ENCODE assay signal across 31 cellular contexts in genomic region chr11:6326980-6327379, GRCh38. TPM values are rescaled to one million over a fixed set of nuclear protein-coding genes. Genes with fewer than 3 reads are reported as not detected.
"Had no signal": no experiment of that assay in that cellular context is flagged by ENCODE, and none has a peak within 500 bp of the region (broad histone marks: within the 10 kb centered on the region; RNA-seq: fewer than 3 reads in every experiment).

No MANE protein-coding gene starts in this region.

- H3K4me1 Mint-ChIP-seq: naive thymus-derived CD8-positive, alpha-beta T cell had no signal

- H3K36me3 ChIP-seq: adrenal gland, colonic mucosa, neural progenitor cell, stomach, transverse colon had no signal

- H3K27me3 ChIP-seq: adrenal gland, body of pancreas, colonic mucosa, neural progenitor cell, stomach, testis, transverse colon had no signal

- H3K27ac ChIP-seq: colonic mucosa, neural progenitor cell, parathyroid adenoma, stomach, testis, transverse colon had no signal

- H3K9me3 Mint-ChIP-seq: activated naive CD8-positive, alpha-beta T cell treated with anti-CD3 and anti-CD28 coated beads for 36 hours; effector memory CD8-positive, alpha-beta T cell; naive thymus-derived CD8-positive, alpha-beta T cell; neural progenitor cell; stimulated activated memory B cell treated with anti-CD40 and anti-IgM and Interleukin-4, amounts not matched to agents 10 μg/mL and 1 μg/mL and 100 μg/mL, for 72 hours had no signal

- H3K4me1 ChIP-seq: colonic mucosa, parathyroid adenoma, testis had no signal

- H3K4me3 Mint-ChIP-seq: activated naive CD8-positive, alpha-beta T cell treated with anti-CD3 and anti-CD28 coated beads for 36 hours; effector memory CD8-positive, alpha-beta T cell; naive thymus-derived CD8-positive, alpha-beta T cell; neural progenitor cell; stimulated activated memory B cell treated with anti-CD40 and anti-IgM and Interleukin-4, amounts not matched to agents 10 μg/mL and 1 μg/mL and 100 μg/mL, for 72 hours had no signal

- ATAC-seq: effector memory CD8-positive, alpha-beta T cell; esophagus mucosa; naive thymus-derived CD8-positive, alpha-beta T cell; psoas muscle; stimulated activated memory B cell treated with anti-CD40 and anti-IgM and Interleukin-4, amounts not matched to agents 10 μg/mL and 1 μg/mL and 100 μg/mL, for 72 hours had no signal

- H3K9me3 ChIP-seq: adrenal gland, body of pancreas, colonic mucosa, psoas muscle, stomach, testis, transverse colon had no signal

- DNase-seq: activated CD4-positive, alpha-beta T cell treated with anti-CD3 and anti-CD28 coated beads for 4 hours; activated CD4-positive, alpha-beta T cell treated with anti-CD3 and anti-CD28 coated beads, Interleukin-2, amount 50 U/mL, for 4 hours; activated CD4-positive, CD25-positive, alpha-beta regulatory T cell; activated CD8-positive, alpha-beta memory T cell treated with anti-CD3 and anti-CD28 coated beads for 24 hours; activated effector memory CD4-positive, alpha-beta T cell treated with Interleukin-2 at 50 U/mL for 16 hours; activated naive CD4-positive, alpha-beta T cell treated with Interleukin-2 at 50 U/mL for 16 hours; activated naive CD8-positive, alpha-beta T cell treated with anti-CD3 and anti-CD28 coated beads for 36 hours; adrenal gland; aorta; body of pancreas; cerebellar nuclear complex; colonic mucosa; effector memory CD8-positive, alpha-beta T cell; foreskin fibroblast; islet precursor cell; mesenchymal stem cell; naive thymus-derived CD8-positive, alpha-beta T cell; occipital lobe; psoas muscle; stimulated activated CD4-positive, alpha-beta T cell treated with anti-CD3 and anti-CD28 coated beads, Interleukin-1b, Interleukin-23, amount 100 ng/mL, for 48 hours; stimulated activated CD4-positive, alpha-beta T cell treated with anti-CD3 and anti-CD28 coated beads, Interleukin-4, amount 100 ng/mL, for 4 hours; stimulated activated CD8-positive, alpha-beta memory T cell treated with anti-CD3 and anti-CD28 coated beads, Interleukin-4, amount 100 ng/mL, for 48 hours; stomach; T-helper 1 cell; testis; transverse colon had no signal

- H3K4me3 ChIP-seq: adrenal gland, body of pancreas, colonic mucosa, neural progenitor cell, psoas muscle, smooth muscle cell, stomach, testis, transverse colon had no signal

- H3K27ac Mint-ChIP-seq: activated naive CD8-positive, alpha-beta T cell treated with anti-CD3 and anti-CD28 coated beads for 36 hours; effector memory CD8-positive, alpha-beta T cell; naive thymus-derived CD8-positive, alpha-beta T cell; neural progenitor cell; stimulated activated memory B cell treated with anti-CD40 and anti-IgM and Interleukin-4, amounts not matched to agents 10 μg/mL and 1 μg/mL and 100 μg/mL, for 72 hours had no signal

- H3K36me3 Mint-ChIP-seq: activated naive CD8-positive, alpha-beta T cell treated with anti-CD3 and anti-CD28 coated beads for 36 hours; naive thymus-derived CD8-positive, alpha-beta T cell; neural progenitor cell; stimulated activated memory B cell treated with anti-CD40 and anti-IgM and Interleukin-4, amounts not matched to agents 10 μg/mL and 1 μg/mL and 100 μg/mL, for 72 hours had no signal

RNA-seq across cellular contexts. Expression of gene CAVIN3, which starts 6.7 kb away (rescaled TPM):
- total RNA-seq: naive thymus-derived CD8-positive, alpha-beta T cell had no signal
